10 cellular contexts compared by ENCODE assay signal in the genomic region with DNA sequence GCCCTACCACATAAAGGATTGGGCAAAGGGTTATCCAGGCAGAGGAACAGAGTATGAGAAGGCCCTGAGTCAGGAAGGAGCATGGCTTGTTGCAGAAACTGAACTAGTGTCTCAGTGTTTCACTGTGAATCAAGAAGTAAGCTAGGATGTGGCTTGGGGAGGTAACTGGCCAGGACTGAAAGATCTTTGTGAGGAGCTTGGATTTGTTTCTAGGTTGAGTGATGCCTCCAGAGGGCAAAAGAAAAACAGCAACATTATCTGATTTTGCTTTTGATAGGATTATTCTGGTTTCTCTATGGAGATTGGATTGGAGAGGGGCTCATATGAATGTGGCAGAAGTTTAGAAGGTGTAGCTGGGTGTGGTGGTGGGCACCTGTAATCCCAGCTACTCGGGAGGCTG.
DNase-seq lines count a peak whose midpoint lies in the region; ATAC-seq and TF ChIP-seq lines count a peak whose summit lies in the region.
"Had no signal": no experiment of that assay in that cellular context is flagged by ENCODE, and none has a peak within 500 bp of the region (broad histone marks: within the 10 kb centered on the region; RNA-seq: fewer than 3 reads in every experiment).

No MANE protein-coding gene starts in this region.

- POLR2A ChIA-PET in activated CD8-positive, alpha-beta T cell treated with anti-CD3 and anti-CD28 coated beads for 36 hours (lab: Charles Lee): no interaction called here
- POLR2A ChIA-PET in activated CD8-positive, alpha-beta T cell treated with anti-CD3 and anti-CD28 coated beads, Interleukin-2, amount 10 ng/mL, durations not matched to agents 7 days and 5 days (lab: Charles Lee): no interaction called here

- DNase-seq in activated CD8-positive, alpha-beta T cell treated with anti-CD3 and anti-CD28 coated beads for 36 hours: no peak
- DNase-seq in activated CD8-positive, alpha-beta T cell treated with anti-CD3 and anti-CD28 coated beads, Interleukin-2, amount 10 ng/mL, durations not matched to agents 7 days and 5 days: no peak
- DNase-seq in HuH-7 (ENCODE audit: low spot score) (peak; percentile 12), cardiac fibroblast (ENCODE audit: low read depth in 2 of 2) (peak in 1 of 2 donors; percentile 35), activated gamma-delta T cell (lab: John Stamatoyannopoulos, UW) (no peak)
- no peak for DNase-seq in stimulated activated naive CD8-positive, alpha-beta T cell treated with anti-CD3 and anti-CD28 coated beads, Interleukin-15, amount 100 ng/mL, for 72 hours
- DNase-seq: GDM1, KG1 had no signal

- ATAC-seq in activated CD8-positive, alpha-beta T cell treated with anti-CD3 and anti-CD28 coated beads for 36 hours: peak; percentile 69
- ATAC-seq in activated CD8-positive, alpha-beta T cell treated with anti-CD3 and anti-CD28 coated beads, Interleukin-2, amount 10 ng/mL, durations not matched to agents 7 days and 5 days: no peak
- peak; percentile 64 for ATAC-seq in stimulated activated naive CD8-positive, alpha-beta T cell treated with anti-CD3 and anti-CD28 coated beads, Interleukin-15, amount 100 ng/mL, for 72 hours
- ATAC-seq in HG02571 (IDR thresholded peaks at IDR 0.05; ENCODE audit: unreplicated experiment): no peak
- ATAC-seq in HG02763 (IDR thresholded peaks at IDR 0.05; ENCODE audit: unreplicated experiment): no peak

- intact Hi-C loops in activated CD8-positive, alpha-beta T cell treated with anti-CD3 and anti-CD28 coated beads for 36 hours (cut with micrococcal nuclease): loop anchor here (10.0 kb wide), 2 partner anchors 217 to 1307 kb away; no protein-coding TSS in a partner anchor

- H3K36me3 Mint-ChIP-seq in activated CD8-positive, alpha-beta T cell treated with anti-CD3 and anti-CD28 coated beads for 36 hours (ENCODE audit: low read depth): no peaks in the 10 kb centered on the region
- no peaks in the 10 kb centered on the region for H3K36me3 Mint-ChIP-seq in activated CD8-positive, alpha-beta T cell treated with anti-CD3 and anti-CD28 coated beads, Interleukin-2, amount 10 ng/mL, durations not matched to agents 7 days and 5 days (ENCODE audit: low read depth)

- H3K27ac Mint-ChIP-seq in activated CD8-positive, alpha-beta T cell treated with anti-CD3 and anti-CD28 coated beads for 36 hours: no peak overlapping the region
- H3K27ac Mint-ChIP-seq in activated CD8-positive, alpha-beta T cell treated with anti-CD3 and anti-CD28 coated beads, Interleukin-2, amount 10 ng/mL, durations not matched to agents 7 days and 5 days: no peak overlapping the region
- no peak overlapping the region for H3K27ac Mint-ChIP-seq in stimulated activated naive CD8-positive, alpha-beta T cell treated with anti-CD3 and anti-CD28 coated beads, Interleukin-15, amount 100 ng/mL, for 72 hours

- H3K4me1 Mint-ChIP-seq in activated CD8-positive, alpha-beta T cell treated with anti-CD3 and anti-CD28 coated beads for 36 hours (ENCODE audit: low read depth): peaks cover 6% of the 10 kb centered on the region
- no peaks in the 10 kb centered on the region for H3K4me1 Mint-ChIP-seq in activated CD8-positive, alpha-beta T cell treated with anti-CD3 and anti-CD28 coated beads, Interleukin-2, amount 10 ng/mL, durations not matched to agents 7 days and 5 days (ENCODE audit: low read depth)
- H3K4me1 Mint-ChIP-seq in stimulated activated naive CD8-positive, alpha-beta T cell treated with anti-CD3 and anti-CD28 coated beads, Interleukin-15, amount 100 ng/mL, for 72 hours: no peaks in the 10 kb centered on the region

- CTCF ChIA-PET in activated CD8-positive, alpha-beta T cell treated with anti-CD3 and anti-CD28 coated beads for 36 hours (lab: Charles Lee): interaction anchor here (0.8 to 1.6 kb wide), 12 partner anchors 14 to 676 kb away, joined by 3 to 6 read pairs (median 3); no protein-coding TSS in a partner anchor
- CTCF ChIA-PET in activated CD8-positive, alpha-beta T cell treated with anti-CD3 and anti-CD28 coated beads, Interleukin-2, amount 10 ng/mL, durations not matched to agents 7 days and 5 days (lab: Charles Lee): interaction anchor here (1.0 to 1.8 kb wide), 7 partner anchors 9 to 651 kb away, joined by 3 to 5 read pairs (median 3); no protein-coding TSS in a partner anchor

- H3K27me3 Mint-ChIP-seq in activated CD8-positive, alpha-beta T cell treated with anti-CD3 and anti-CD28 coated beads for 36 hours: peaks cover 1% of the 10 kb centered on the region
- no peaks in the 10 kb centered on the region for H3K27me3 Mint-ChIP-seq in activated CD8-positive, alpha-beta T cell treated with anti-CD3 and anti-CD28 coated beads, Interleukin-2, amount 10 ng/mL, durations not matched to agents 7 days and 5 days (ENCODE audit: low read depth)
- H3K27me3 Mint-ChIP-seq in stimulated activated naive CD8-positive, alpha-beta T cell treated with anti-CD3 and anti-CD28 coated beads, Interleukin-15, amount 100 ng/mL, for 72 hours: no peaks in the 10 kb centered on the region

- no peak overlapping the region for H3K4me3 Mint-ChIP-seq in activated CD8-positive, alpha-beta T cell treated with anti-CD3 and anti-CD28 coated beads for 36 hours
- no peak overlapping the region for H3K4me3 Mint-ChIP-seq in activated CD8-positive, alpha-beta T cell treated with anti-CD3 and anti-CD28 coated beads, Interleukin-2, amount 10 ng/mL, durations not matched to agents 7 days and 5 days
- no peak overlapping the region for H3K4me3 Mint-ChIP-seq in stimulated activated naive CD8-positive, alpha-beta T cell treated with anti-CD3 and anti-CD28 coated beads, Interleukin-15, amount 100 ng/mL, for 72 hours

- TF ChIP-seq CTCF in activated CD8-positive, alpha-beta T cell treated with anti-CD3 and anti-CD28 coated beads for 36 hours (IDR thresholded peaks at IDR 0.05): no peak
- peak; percentile 26 for TF ChIP-seq CTCF in cardiac fibroblast (IDR thresholded peaks at IDR 0.05; ENCODE audit: low read depth, low read length)

- H3K4me3 ChIP-seq in cardiac fibroblast (replicated peaks in 1 of 2; ENCODE audit: low read depth in 2 of 2, low read length in 2 of 2): no peak overlapping the region

- H3K9me3 Mint-ChIP-seq in activated CD8-positive, alpha-beta T cell treated with anti-CD3 and anti-CD28 coated beads for 36 hours: no peaks in the 10 kb centered on the region
- no peaks in the 10 kb centered on the region for H3K9me3 Mint-ChIP-seq in activated CD8-positive, alpha-beta T cell treated with anti-CD3 and anti-CD28 coated beads, Interleukin-2, amount 10 ng/mL, durations not matched to agents 7 days and 5 days (ENCODE audit: insufficient read depth)
- no peaks in the 10 kb centered on the region for H3K9me3 Mint-ChIP-seq in stimulated activated naive CD8-positive, alpha-beta T cell treated with anti-CD3 and anti-CD28 coated beads, Interleukin-15, amount 100 ng/mL, for 72 hours

Comparison
In these comparisons a context has a peak if more than half of its experiments do, and no peak if none do; other contexts are left out.
1. ATAC-seq: peak in activated CD8-positive, alpha-beta T cell treated with anti-CD3 and anti-CD28 coated beads for 36 hours (single experiment) and stimulated activated naive CD8-positive, alpha-beta T cell treated with anti-CD3 and anti-CD28 coated beads, Interleukin-15, amount 100 ng/mL, for 72 hours (single experiment); none in activated CD8-positive, alpha-beta T cell treated with anti-CD3 and anti-CD28 coated beads, Interleukin-2, amount 10 ng/mL, durations not matched to agents 7 days and 5 days (single experiment), HG02571 (single experiment) and HG02763 (single experiment).